18 cellular contexts compared by ENCODE assay signal in the genomic region with DNA sequence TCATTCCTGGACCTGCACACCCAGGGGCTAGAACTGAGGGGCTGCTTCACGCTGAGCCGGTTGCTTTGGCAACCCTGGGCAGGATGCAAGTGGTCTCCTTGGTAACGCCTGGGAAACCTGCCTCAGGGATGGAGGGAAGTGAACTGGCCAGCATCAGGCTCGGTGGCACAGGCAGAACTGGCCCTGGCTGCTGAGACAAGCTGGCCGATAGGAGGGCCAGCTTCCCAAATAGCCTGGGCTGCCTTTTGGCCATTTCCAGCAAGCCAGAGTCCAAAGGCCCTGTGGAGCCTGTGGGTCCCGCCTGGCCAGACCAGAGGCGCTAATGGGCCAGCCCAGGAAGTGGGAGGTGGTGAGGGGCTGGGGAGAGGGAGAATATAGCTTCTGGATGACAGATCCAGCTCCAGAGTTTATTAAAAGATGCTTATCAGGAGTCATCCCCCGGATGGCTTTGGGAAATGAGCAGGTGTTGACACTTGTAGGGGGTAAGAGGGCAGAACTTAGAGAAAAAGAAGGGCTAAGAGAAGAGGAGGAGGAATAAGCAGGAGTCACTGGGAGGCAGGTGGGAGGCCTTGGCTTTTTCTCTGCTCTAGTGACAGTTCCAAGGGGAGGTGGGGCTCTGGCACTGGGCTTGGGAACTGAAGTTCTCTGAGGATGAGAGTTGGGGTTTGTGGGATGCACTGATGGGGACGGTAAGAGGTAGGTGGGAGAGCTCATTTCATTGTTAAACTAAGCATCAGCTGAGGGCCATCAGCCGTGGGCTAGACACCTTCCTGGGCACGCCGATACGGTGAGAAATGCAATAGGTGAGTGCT. TPM values are rescaled to one million over a fixed set of nuclear protein-coding genes. Genes with fewer than 3 reads are reported as not detected.
A peak's percentile ranks its signal among the peaks of the same experiment; 100 is the strongest.
DNase-seq lines count a peak whose midpoint lies in the region; ATAC-seq and TF ChIP-seq lines count a peak whose summit lies in the region.
"Had no signal": no experiment of that assay in that cellular context is flagged by ENCODE, and none has a peak within 500 bp of the region (broad histone marks: within the 10 kb centered on the region; RNA-seq: fewer than 3 reads in every experiment).

No MANE protein-coding gene starts in this region.

- intact Hi-C loops in upper lobe of right lung (cut with DNase I): no loop called here
- intact Hi-C loops in transverse colon (cut with DNase I; ENCODE audit: low total_unique reads): no loop called here

- H3F3A ChIP-seq in SK-N-SH (replicated peaks; ENCODE audit: insufficient read depth): peaks cover 5% of the 10 kb centered on the region

- H3K36me3 ChIP-seq in SK-N-SH (replicated peaks in 1 of 2; ENCODE audit: control insufficient read depth in 1 of 2, insufficient read depth in 2 of 2, low read length in 1 of 2) (no peaks in the 10 kb centered on the region), upper lobe of right lung (no peaks in the 10 kb centered on the region), transverse colon (no peaks in the 10 kb centered on the region)

- H3K9me3 ChIP-seq in SK-N-SH (no peaks in the 10 kb centered on the region), upper lobe of right lung (no peaks in the 10 kb centered on the region), transverse colon (no peaks in the 10 kb centered on the region)
- H3K9me3 ChIP-seq: Caco-2 had no signal

- no peaks in the 10 kb centered on the region for H3K36me3 Mint-ChIP-seq in activated T-cell treated with anti-CD3 and anti-CD28 coated beads, Interleukin-2, amount 50 U/mL, for 24 hours (ENCODE audit: low read depth)
- H3K36me3 Mint-ChIP-seq in activated T-cell treated with anti-CD3 and anti-CD28 coated beads, Interleukin-2, amount 50 U/mL, for 4 hours (ENCODE audit: insufficient read depth): no peaks in the 10 kb centered on the region
- H3K36me3 Mint-ChIP-seq: activated CD4-positive, alpha-beta memory T cell treated with anti-CD3 and anti-CD28 coated beads for 36 hours had no signal

- TF ChIP-seq EP300 in SK-N-SH (IDR thresholded peaks at IDR 0.05; ENCODE audit: borderline replicate concordance in 1 of 2, low read depth in 1 of 2, low read length in 1 of 2) (peak in 1 of 2 experiments; percentile 27; a peak in 1 of 4 replicates), transverse colon (IDR thresholded peaks at IDR 0.05; ENCODE audit: low read depth) (no peak)

- H3K9me2 ChIP-seq in SK-N-SH: no peaks in the 10 kb centered on the region

- no peaks in the 10 kb centered on the region for H4K20me1 ChIP-seq in SK-N-SH (ENCODE audit: insufficient read depth)

- no peak overlapping the region for H3K4me3 ChIP-seq in SK-N-SH (ENCODE audit: low read depth in 2 of 2, low read length in 1 of 2)
- H3K4me3 ChIP-seq in upper lobe of right lung: no peak overlapping the region
- no peak overlapping the region for H3K4me3 ChIP-seq in transverse colon
- H3K4me3 ChIP-seq: hepatocyte had no signal

- TF ChIP-seq RAD21 in SK-N-SH (IDR thresholded peaks at IDR 0.05; ENCODE audit: low read length): no peak; the same call in 1 of the 2 replicates

- H2AFZ ChIP-seq in SK-N-SH (ENCODE audit: low read depth): no peak overlapping the region
- H2AFZ ChIP-seq: hepatocyte had no signal

- in situ Hi-C loops in transverse colon (cut with MboI; ENCODE audit: low pct_ligation_motif_present in 1 of 4, low pct_unique_long_range_greater_than_20kb in 1 of 4, low sequenced_read_pairs in 3 of 4): no loop called here

- CTCF ChIA-PET in SK-N-SH (lab: Yijun Ruan, JAX): interaction anchor here (0.7 to 3.9 kb wide), 10 partner anchors 9 to 94 kb away, joined by 3 to 16 read pairs (median 4); no protein-coding TSS in a partner anchor

- no peak for ATAC-seq in activated T-cell treated with anti-CD3 and anti-CD28 coated beads, Interleukin-2, amount 50 U/mL, for 4 hours
- ATAC-seq in upper lobe of right lung (no peak), GM19035 (IDR thresholded peaks at IDR 0.05; ENCODE audit: unreplicated experiment) (no peak)

- H3K4me1 ChIP-seq in SK-N-SH (ENCODE audit: control insufficient read depth in 1 of 2, insufficient read depth in 2 of 2, low read depth in 1 of 2, low read length in 1 of 2) (peaks cover 6 to 36% of the 10 kb centered on the region in 2 experiments; a peak in 3 of 4 replicates), upper lobe of right lung (no peaks in the 10 kb centered on the region), transverse colon (peaks cover 0 to 7% (median 0%) of the 10 kb centered on the region in 4 donors)
- H3K4me1 ChIP-seq: Caco-2 had no signal

- WGBS in SK-N-SH (ENCODE audit: low lambda C conversion rate): 75% methylated on average over 5 of the region's 13 CpGs
- 67 to 85% methylated on average over 1 to 12 of the region's 13 CpGs for WGBS in transverse colon (ENCODE audit: low coverage in 1 of 2), 2 donors

- no peak for TF ChIP-seq CTCF in SK-N-SH (IDR thresholded peaks at IDR 0.05)
- TF ChIP-seq CTCF in upper lobe of right lung (IDR thresholded peaks at IDR 0.05): no peak
- TF ChIP-seq CTCF in transverse colon (IDR thresholded peaks at IDR 0.05): no peak

- POLR2A ChIA-PET in SK-N-SH (lab: Yijun Ruan, JAX): interaction anchor here (0.7 to 1.7 kb wide), 4 partner anchors 10 to 61 kb away, joined by 3 to 13 read pairs (median 4); a partner anchor contains a TSS

- peaks cover 25% of the 10 kb centered on the region for H3K4me1 Mint-ChIP-seq in activated T-cell treated with anti-CD3 and anti-CD28 coated beads, Interleukin-2, amount 50 U/mL, for 24 hours (ENCODE audit: low read depth)
- H3K4me1 Mint-ChIP-seq in activated T-cell treated with anti-CD3 and anti-CD28 coated beads, Interleukin-2, amount 50 U/mL, for 4 hours (ENCODE audit: low read depth): peaks cover 13% of the 10 kb centered on the region

- peaks cover 63% of the 10 kb centered on the region for H3K27me3 Mint-ChIP-seq in activated T-cell treated with anti-CD3 and anti-CD28 coated beads, Interleukin-2, amount 50 U/mL, for 24 hours
- H3K27me3 Mint-ChIP-seq in activated T-cell treated with anti-CD3 and anti-CD28 coated beads, Interleukin-2, amount 50 U/mL, for 4 hours (ENCODE audit: low read depth): peaks cover 34% of the 10 kb centered on the region

- H3K27ac ChIP-seq in SK-N-SH (ENCODE audit: low read depth in 2 of 2, low read length in 1 of 2) (peak overlapping the region in 1 of 2 experiments; percentile 94; a peak in 2 of 4 replicates), upper lobe of right lung (no peak overlapping the region), transverse colon (no peak overlapping the region)

- no peak overlapping the region for H3K9ac ChIP-seq in SK-N-SH

- peak; percentile 24 for DNase-seq in activated T-cell treated with anti-CD3 and anti-CD28 coated beads, Interleukin-2, amount 50 U/mL, for 24 hours
- DNase-seq in activated T-cell treated with anti-CD3 and anti-CD28 coated beads, Interleukin-2, amount 50 U/mL, for 4 hours: no peak
- DNase-seq in SK-N-SH (peak; percentile 91), islet precursor cell (peak; percentile 50), upper lobe of right lung (peak; percentile 26), transverse colon (no peak), iPS-NIHi7 (ENCODE audit: extremely low spot score) (no peak)
- DNase-seq: activated CD4-positive, alpha-beta memory T cell treated with anti-CD3 and anti-CD28 coated beads for 36 hours; activated T-cell treated with anti-CD3 and anti-CD28 coated beads, Interleukin-2, amount 50 U/mL, for 72 hours; central memory CD4-positive, alpha-beta T cell; NCI-H187 treated with DMSO at 0.1 percent for 48 hours; NCI-H526 treated with DMSO at 0.1 percent for 48 hours had no signal

- H3K79me2 ChIP-seq in SK-N-SH (ENCODE audit: insufficient read depth): no peaks in the 10 kb centered on the region
- H3K79me2 ChIP-seq: hepatocyte had no signal

- no peak overlapping the region for H3K4me2 ChIP-seq in SK-N-SH
- H3K4me2 ChIP-seq: hepatocyte had no signal

- H3K9me3 Mint-ChIP-seq in activated T-cell treated with anti-CD3 and anti-CD28 coated beads, Interleukin-2, amount 50 U/mL, for 24 hours: no peaks in the 10 kb centered on the region
- no peaks in the 10 kb centered on the region for H3K9me3 Mint-ChIP-seq in activated T-cell treated with anti-CD3 and anti-CD28 coated beads, Interleukin-2, amount 50 U/mL, for 4 hours
- H3K9me3 Mint-ChIP-seq: activated CD4-positive, alpha-beta memory T cell treated with anti-CD3 and anti-CD28 coated beads for 36 hours; activated T-cell treated with anti-CD3 and anti-CD28 coated beads, Interleukin-2, amount 50 U/mL, for 72 hours had no signal

- peaks cover 14% of the 10 kb centered on the region for H3K27me3 ChIP-seq in SK-N-SH (ENCODE audit: insufficient read depth)
- no peaks in the 10 kb centered on the region for H3K27me3 ChIP-seq in upper lobe of right lung
- H3K27me3 ChIP-seq in transverse colon: peaks cover 9% of the 10 kb centered on the region
- H3K27me3 ChIP-seq: hepatocyte had no signal

- no peak for TF ChIP-seq POLR2A in transverse colon (IDR thresholded peaks at IDR 0.05)

- H3K27ac Mint-ChIP-seq in activated T-cell treated with anti-CD3 and anti-CD28 coated beads, Interleukin-2, amount 50 U/mL, for 24 hours: no peak overlapping the region
- H3K27ac Mint-ChIP-seq: activated T-cell treated with anti-CD3 and anti-CD28 coated beads, Interleukin-2, amount 50 U/mL, for 72 hours had no signal

- H3K4me3 Mint-ChIP-seq in activated T-cell treated with anti-CD3 and anti-CD28 coated beads, Interleukin-2, amount 50 U/mL, for 24 hours: no peak overlapping the region
- no peak overlapping the region for H3K4me3 Mint-ChIP-seq in activated T-cell treated with anti-CD3 and anti-CD28 coated beads, Interleukin-2, amount 50 U/mL, for 4 hours
- H3K4me3 Mint-ChIP-seq: activated CD4-positive, alpha-beta memory T cell treated with anti-CD3 and anti-CD28 coated beads for 36 hours had no signal

RNA-seq across cellular contexts. Expression of a gene that starts 9.6 kb away (rescaled TPM):
- total RNA-seq in activated T-cell treated with anti-CD3 and anti-CD28 coated beads, Interleukin-2, amount 50 U/mL, for 4 hours: 1 to 10 TPM in 2 of 3 donors, under 1 TPM in 1; 0.84 to 2.0 (median 1.5) TPM
- polyA plus RNA-seq in SK-N-SH (2012; rRNA removed): 0.05 and 0.19 TPM in 2 replicates
- polyA plus RNA-seq in SK-N-SH (2012; cell fraction: cytosol; rRNA removed): 0.04 and 0.05 TPM in 2 replicates
- polyA plus RNA-seq in SK-N-SH (2012; cell fraction: nucleus; rRNA removed): 0.12 and 0.36 TPM in 2 replicates
- 0.64 TPM for total RNA-seq in upper lobe of right lung
- 100 to 1,000 TPM in 1 of 4 donors, 10 to 100 TPM in 3; 36.7 to 177 (median 55.8) TPM for total RNA-seq in transverse colon
- total RNA-seq: subcutaneous adipose tissue had no signal

RNA-seq across cellular contexts. Expression of a gene that starts 24.0 kb away (rescaled TPM):
- not detected for total RNA-seq in activated T-cell treated with anti-CD3 and anti-CD28 coated beads, Interleukin-2, amount 50 U/mL, for 4 hours
- not detected in 2 replicates for polyA plus RNA-seq in SK-N-SH (2012; rRNA removed)
- polyA plus RNA-seq in SK-N-SH (2012; cell fraction: cytosol; rRNA removed): not detected in 2 replicates
- not detected in 2 replicates for polyA plus RNA-seq in SK-N-SH (2012; cell fraction: nucleus; rRNA removed)
- total RNA-seq in upper lobe of right lung: not detected
- not detected for total RNA-seq in transverse colon
- total RNA-seq: activated CD4-positive, alpha-beta memory T cell treated with anti-CD3 and anti-CD28 coated beads for 36 hours; activated T-cell treated with anti-CD3 and anti-CD28 coated beads, Interleukin-2, amount 50 U/mL, for 72 hours; hepatocyte; mononuclear cell; subcutaneous adipose tissue had no signal
- polyA plus RNA-seq: hepatocyte had no signal

RNA-seq across cellular contexts. Expression of a gene that starts 44.4 kb away (rescaled TPM):
- not detected for total RNA-seq in activated T-cell treated with anti-CD3 and anti-CD28 coated beads, Interleukin-2, amount 50 U/mL, for 4 hours
- not detected in 2 replicates for polyA plus RNA-seq in SK-N-SH (2012; rRNA removed)
- polyA plus RNA-seq in SK-N-SH (2012; cell fraction: cytosol; rRNA removed): not detected in 2 replicates
- polyA plus RNA-seq in SK-N-SH (2012; cell fraction: nucleus; rRNA removed): not detected in 2 replicates
- total RNA-seq in upper lobe of right lung (not detected), transverse colon (not detected)
- total RNA-seq: activated CD4-positive, alpha-beta memory T cell treated with anti-CD3 and anti-CD28 coated beads for 36 hours; activated T-cell treated with anti-CD3 and anti-CD28 coated beads, Interleukin-2, amount 50 U/mL, for 72 hours; Caco-2; hepatocyte; M059J; mononuclear cell; subcutaneous adipose tissue had no signal

RNA-seq across cellular contexts. Expression of a gene that starts 50.9 kb away (rescaled TPM):
- total RNA-seq in activated T-cell treated with anti-CD3 and anti-CD28 coated beads, Interleukin-2, amount 50 U/mL, for 4 hours: 1 to 10 TPM; 2.8 to 6.0 (median 3.8) TPM
- 0.10 and 0.23 TPM in 2 replicates for polyA plus RNA-seq in SK-N-SH (2012; rRNA removed)
- 0.05 and 0.12 TPM in 2 replicates for polyA plus RNA-seq in SK-N-SH (2012; cell fraction: cytosol; rRNA removed)
- 0.04 and 0.05 TPM in 2 replicates for polyA plus RNA-seq in SK-N-SH (2012; cell fraction: nucleus; rRNA removed)
- total RNA-seq in upper lobe of right lung (29.4 TPM), transverse colon (10 to 100 TPM in 3 of 4 donors, 1 to 10 TPM in 1; 3.2 to 21.1 (median 15.7) TPM)

Comparison
In these comparisons a context has a peak if more than half of its experiments do, and no peak if none do; other contexts are left out.
1. DNase-seq: peak in activated T-cell treated with anti-CD3 and anti-CD28 coated beads, Interleukin-2, amount 50 U/mL, for 24 hours (single experiment), SK-N-SH (single experiment), islet precursor cell (single experiment) and upper lobe of right lung (single experiment); none in activated T-cell treated with anti-CD3 and anti-CD28 coated beads, Interleukin-2, amount 50 U/mL, for 4 hours (single experiment), transverse colon (single experiment) and iPS-NIHi7 (single experiment).
2. RNA of a gene that starts 9.6 kb away (total RNA-seq): 36.7 to 177 TPM in transverse colon; 0.84 to 2.0 TPM in activated T-cell treated with anti-CD3 and anti-CD28 coated beads, Interleukin-2, amount 50 U/mL, for 4 hours and 0.64 TPM in upper lobe of right lung (single experiment); every median in the first group is over 10 times any median in the second.